28 cellular contexts compared by ENCODE assay signal in the genomic region with DNA sequence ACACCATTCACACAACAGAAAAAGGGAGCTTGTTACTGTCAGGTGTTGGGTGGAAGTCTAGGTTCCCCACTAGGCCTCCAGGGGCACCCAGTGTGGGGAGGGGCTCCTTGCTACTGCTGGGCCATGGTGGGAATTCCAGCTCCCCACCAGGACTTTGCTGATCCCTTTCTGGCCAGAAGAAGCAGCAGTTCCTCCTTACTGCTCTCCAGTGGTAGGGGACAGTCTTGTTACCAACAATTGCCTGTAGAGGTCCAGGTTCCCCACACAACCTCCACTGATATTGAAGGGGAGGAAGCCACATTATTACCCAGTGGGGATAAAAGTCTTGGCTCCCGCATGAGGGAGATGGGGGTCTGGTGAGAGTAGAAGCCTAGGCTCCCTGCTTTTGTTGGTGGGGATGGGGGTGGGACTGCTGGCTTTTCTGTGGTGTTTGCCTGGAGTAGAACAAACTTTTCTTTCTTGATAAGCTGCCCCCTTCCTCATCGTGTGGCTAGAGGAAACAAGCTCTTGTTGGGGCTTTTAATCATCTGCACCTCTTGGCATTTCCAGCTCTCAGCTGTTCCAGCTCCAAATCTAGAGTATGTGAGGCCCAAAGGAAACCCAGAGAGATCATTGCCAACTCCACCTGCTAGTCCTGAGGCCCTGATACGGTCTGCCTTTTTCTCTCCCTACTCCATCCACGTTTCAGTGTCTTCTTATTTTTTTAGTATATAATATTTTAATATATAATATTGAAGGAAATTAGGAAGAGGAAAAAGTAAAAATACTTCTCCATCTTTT.
"Had no signal": no experiment of that assay in that cellular context is flagged by ENCODE, and none has a peak within 500 bp of the region (broad histone marks: within the 10 kb centered on the region; RNA-seq: fewer than 3 reads in every experiment).

No MANE protein-coding gene starts in this region.

- H3K4me3 Mint-ChIP-seq: dendritic cell treated with granulocyte-macrophage colony-stimulating factor and Interleukin-4, amounts not matched to agents 40 ng/mL and 50 ng/mL, for 4 days; mesothelial cell of epicardium; naive thymus-derived CD4-positive, alpha-beta T cell; nephron; neural progenitor cell; stimulated activated memory B cell treated with anti-CD40 and anti-IgM and Interleukin-4, amounts not matched to agents 10 μg/mL and 1 μg/mL and 100 μg/mL, for 72 hours; type B pancreatic cell had no signal

- DNase-seq: colonic mucosa; effector CD8-positive, alpha-beta T cell; esophagus squamous epithelium; foreskin melanocyte; glutamatergic neuron; heart right ventricle; hippocampal formation; left cardiac atrium; left lung; lower lobe of right lung; mucosa of descending colon; naive thymus-derived CD4-positive, alpha-beta T cell; stimulated activated CD4-positive, alpha-beta T cell treated with anti-CD3 and anti-CD28 coated beads, Interleukin-12 subunit alpha, Interleukin-12 subunit beta, amount 100 ng/mL, for 4 hours; stimulated activated CD4-positive, alpha-beta T cell treated with anti-CD3 and anti-CD28 coated beads, Interleukin-4, amount 100 ng/mL, for 4 hours; stimulated activated naive CD8-positive, alpha-beta T cell treated with anti-CD3 and anti-CD28 coated beads, Interleukin-15, Interleukin-2, amounts not matched to agents 100 U/mL and 50 U/mL, for 24 hours; substantia nigra; testis; tibial artery had no signal

- H3K9ac ChIP-seq: neural progenitor cell, parathyroid adenoma had no signal

- H3K36me3 Mint-ChIP-seq: naive thymus-derived CD4-positive, alpha-beta T cell; neural progenitor cell; stimulated activated memory B cell treated with anti-CD40 and anti-IgM and Interleukin-4, amounts not matched to agents 10 μg/mL and 1 μg/mL and 100 μg/mL, for 72 hours; type B pancreatic cell had no signal

- ATAC-seq: left cardiac atrium; left lung; lower lobe of right lung; mucosa of descending colon; naive thymus-derived CD4-positive, alpha-beta T cell; sciatic nerve; stimulated activated memory B cell treated with anti-CD40 and anti-IgM and Interleukin-4, amounts not matched to agents 10 μg/mL and 1 μg/mL and 100 μg/mL, for 72 hours; stimulated activated naive CD8-positive, alpha-beta T cell treated with anti-CD3 and anti-CD28 coated beads, Interleukin-15, Interleukin-2, amounts not matched to agents 100 U/mL and 50 U/mL, for 24 hours had no signal

- H3K27ac Mint-ChIP-seq: dendritic cell treated with granulocyte-macrophage colony-stimulating factor and Interleukin-4, amounts not matched to agents 40 ng/mL and 50 ng/mL, for 4 days; mesothelial cell of epicardium; naive thymus-derived CD4-positive, alpha-beta T cell; nephron; neural progenitor cell; progenitor cell of endocrine pancreas; stimulated activated memory B cell treated with anti-CD40 and anti-IgM and Interleukin-4, amounts not matched to agents 10 μg/mL and 1 μg/mL and 100 μg/mL, for 72 hours; type B pancreatic cell had no signal

- H3K36me3 ChIP-seq: colonic mucosa, esophagus squamous epithelium, heart right ventricle, left lung, lower lobe of right lung, neural progenitor cell, tibial artery had no signal

- H3K9me3 ChIP-seq: colonic mucosa, esophagus squamous epithelium, left lung, lower lobe of right lung, mucosa of descending colon, testis, tibial artery had no signal

- H3K27me3 ChIP-seq: colonic mucosa, heart right ventricle, left lung, neural progenitor cell, testis, tibial artery had no signal

- H3K27me3 Mint-ChIP-seq: dendritic cell treated with granulocyte-macrophage colony-stimulating factor and Interleukin-4, amounts not matched to agents 40 ng/mL and 50 ng/mL, for 4 days; stimulated activated memory B cell treated with anti-CD40 and anti-IgM and Interleukin-4, amounts not matched to agents 10 μg/mL and 1 μg/mL and 100 μg/mL, for 72 hours had no signal

- H3K4me1 Mint-ChIP-seq: nephron; stimulated activated memory B cell treated with anti-CD40 and anti-IgM and Interleukin-4, amounts not matched to agents 10 μg/mL and 1 μg/mL and 100 μg/mL, for 72 hours had no signal

- H3K4me3 ChIP-seq: colonic mucosa, esophagus squamous epithelium, heart right ventricle, left lung, lower lobe of right lung, mucosa of descending colon, neural progenitor cell, smooth muscle cell, testis, tibial artery had no signal

- H3K9me3 Mint-ChIP-seq: neural progenitor cell, type B pancreatic cell had no signal

- H3K27ac ChIP-seq: colonic mucosa, esophagus squamous epithelium, heart right ventricle, left lung, lower lobe of right lung, neural progenitor cell, parathyroid adenoma, testis, tibial artery had no signal

- H3K4me1 ChIP-seq: colonic mucosa, esophagus squamous epithelium, left lung, lower lobe of right lung, parathyroid adenoma, testis, tibial artery had no signal
